9 cellular contexts compared by ENCODE assay signal in genomic region chr1:232880354-232880753, GRCh38.
DNase-seq lines count a peak whose midpoint lies in the region; ATAC-seq and TF ChIP-seq lines count a peak whose summit lies in the region.
"Had no signal": no experiment of that assay in that cellular context is flagged by ENCODE, and none has a peak within 500 bp of the region (broad histone marks: within the 10 kb centered on the region; RNA-seq: fewer than 3 reads in every experiment).

No MANE protein-coding gene starts in this region.

- TF ChIP-seq CTCF in HFF-Myc (IDR thresholded peaks at IDR 0.05; ENCODE audit: low read depth, low read length, missing control alignments) (peak; percentile 66), VCaP (conservative IDR thresholded peaks at IDR 0.05) (peak; percentile 68)

- no peak overlapping the region for H3K27ac ChIP-seq in VCaP

- ATAC-seq in GM18868 (IDR thresholded peaks at IDR 0.05; ENCODE audit: unreplicated experiment) (no peak), HG03432 (IDR thresholded peaks at IDR 0.05; ENCODE audit: unreplicated experiment) (no peak), HG02885 (IDR thresholded peaks at IDR 0.05; ENCODE audit: poor library complexity, unreplicated experiment) (no peak), GM18511 (IDR thresholded peaks at IDR 0.05; ENCODE audit: unreplicated experiment) (no peak)

- DNase-seq in COLO668 (lab: John Stamatoyannopoulos, UW; ENCODE audit: unreplicated experiment) (peak; percentile 23), HFF-Myc (ENCODE audit: extremely low read depth, low read depth) (no peak), islet precursor cell (peak; percentile 61)
- DNase-seq: stimulated activated naive B cell treated with anti-CD40 and anti-IgM and Interleukin-4, amounts not matched to agents 10 μg/mL and 1 μg/mL and 100 μg/mL, for 72 hours had no signal

- no peak overlapping the region for H3K4me3 ChIP-seq in HFF-Myc (replicated peaks; ENCODE audit: low read depth, low read length)
